ENCODE assay signal across 8 cellular contexts in genomic region chr6:150865043-150865405, GRCh38. TPM values are rescaled to one million over a fixed set of nuclear protein-coding genes. Genes with fewer than 3 reads are reported as not detected.
DNase-seq lines count a peak whose midpoint lies in the region; ATAC-seq and TF ChIP-seq lines count a peak whose summit lies in the region.

No MANE protein-coding gene starts in this region.

- peak overlapping the region; percentile 96 for H3K4me3 ChIP-seq in BLaER1
- peak overlapping the region; percentile 68 for H3K4me3 ChIP-seq in LNCaP clone FGC (ENCODE audit: low read depth, low read length)

- peaks cover 7% of the 10 kb centered on the region; the same call in 1 of the 2 replicates for H3K36me3 ChIP-seq in BLaER1

- peaks cover 38% of the 10 kb centered on the region for H3K4me1 ChIP-seq in BLaER1

- peak overlapping the region; percentile 61 for H3K4me3 Mint-ChIP-seq in central memory CD8-positive, alpha-beta T cell
- H3K4me3 Mint-ChIP-seq in naive thymus-derived CD8-positive, alpha-beta T cell = peak overlapping the region; percentile 68 to 92 (median 83)

- peaks cover 6% of the 10 kb centered on the region for H3K4me1 Mint-ChIP-seq in central memory CD8-positive, alpha-beta T cell
- peaks cover 7 to 18% (median 13%) of the 10 kb centered on the region in 4 donors for H3K4me1 Mint-ChIP-seq in naive thymus-derived CD8-positive, alpha-beta T cell

- H3K9ac ChIP-seq in BLaER1 = peak overlapping the region; percentile 97

- POLR2A ChIA-PET in naive thymus-derived CD8-positive, alpha-beta T cell (lab: Charles Lee) = interaction anchor here (0.7 kb wide), 1 partner anchor 72 kb away, joined by 4 read pairs; no protein-coding TSS in a partner anchor

- TF ChIP-seq CTCF in LNCaP clone FGC (IDR thresholded peaks at IDR 0.05; ENCODE audit: control insufficient read depth, extremely low read depth, insufficient read depth) = no peak

- H3K9me3 Mint-ChIP-seq in central memory CD8-positive, alpha-beta T cell = no peaks in the 10 kb centered on the region
- no peaks in the 10 kb centered on the region for H3K9me3 Mint-ChIP-seq in naive thymus-derived CD8-positive, alpha-beta T cell

- peaks cover 20% of the 10 kb centered on the region for H3K27me3 Mint-ChIP-seq in central memory CD8-positive, alpha-beta T cell
- H3K27me3 Mint-ChIP-seq in naive thymus-derived CD8-positive, alpha-beta T cell = peaks cover 5 to 26% (median 17%) of the 10 kb centered on the region in 5 donors

- H4K20me1 ChIP-seq in BLaER1 = peaks cover 38% of the 10 kb centered on the region

- no peaks in the 10 kb centered on the region for H3K27me3 ChIP-seq in BLaER1

- H3K9me3 ChIP-seq in BLaER1 = no peaks in the 10 kb centered on the region

- H3K36me3 Mint-ChIP-seq in central memory CD8-positive, alpha-beta T cell (ENCODE audit: insufficient read depth) = peaks cover 10% of the 10 kb centered on the region
- peaks cover 0 to 2% (median 0%) of the 10 kb centered on the region in 3 donors for H3K36me3 Mint-ChIP-seq in naive thymus-derived CD8-positive, alpha-beta T cell

- no peak overlapping the region for H3K27ac Mint-ChIP-seq in central memory CD8-positive, alpha-beta T cell (ENCODE audit: low read depth)
- peak overlapping the region in 8 of 10 donors; percentile 31 to 87 (median 76) for H3K27ac Mint-ChIP-seq in naive thymus-derived CD8-positive, alpha-beta T cell

- H3K27ac ChIP-seq in BLaER1 = peak overlapping the region; percentile 98

- peak overlapping the region; percentile 90 for H3K4me2 ChIP-seq in BLaER1

- no peak for ATAC-seq in central memory CD8-positive, alpha-beta T cell (replicated peaks; ENCODE audit: extremely low read depth, poor library complexity, severe bottlenecking)
- ATAC-seq in naive thymus-derived CD8-positive, alpha-beta T cell = no peak

- DNase-seq in LNCaP clone FGC (ENCODE audit: low read depth) (no peak), A172 (ENCODE audit: low spot score) (no peak), HuH-7.5 (ENCODE audit: low spot score) (no peak), SIG-M5 (lab: John Stamatoyannopoulos, UW) (no peak)
- DNase-seq in central memory CD8-positive, alpha-beta T cell (ENCODE audit: low spot score in 2 of 2) = no peak
- DNase-seq in naive thymus-derived CD8-positive, alpha-beta T cell = no peak
- no peak for DNase-seq in stimulated activated naive CD4-positive, alpha-beta T cell (lab: John Stamatoyannopoulos, UW)

RNA-seq across cellular contexts. Expression of gene MTHFD1L, which starts 0.5 kb away (rescaled TPM):
- total RNA-seq in naive thymus-derived CD8-positive, alpha-beta T cell = 10 to 100 TPM; 18.2 to 20.1 TPM
- polyA plus RNA-seq in naive thymus-derived CD8-positive, alpha-beta T cell = 1 to 10 TPM; 3.8 to 8.3 (median 5.1) TPM
- 23.5 and 36.3 TPM in 2 replicates for total RNA-seq in A172 (2014; rRNA removed; shearing (Covaris generic))
